ENCODE assay signal across 9 cellular contexts in genomic region chr1:234125283-234125682, GRCh38.
A peak's percentile ranks its signal among the peaks of the same experiment; 100 is the strongest.
DNase-seq lines count a peak whose midpoint lies in the region; ATAC-seq and TF ChIP-seq lines count a peak whose summit lies in the region.
"Had no signal": no experiment of that assay in that cellular context is flagged by ENCODE, and none has a peak within 500 bp of the region (broad histone marks: within the 10 kb centered on the region; RNA-seq: fewer than 3 reads in every experiment).

No MANE protein-coding gene starts in this region.

- TF ChIP-seq CTCF in 22Rv1 (IDR thresholded peaks at IDR 0.05): peak; percentile 72
- TF ChIP-seq CTCF in neural progenitor cell (IDR thresholded peaks at IDR 0.05): peak; percentile 70
- no peak for TF ChIP-seq CTCF in prostate gland (IDR thresholded peaks at IDR 0.05)
- TF ChIP-seq CTCF in smooth muscle cell (IDR thresholded peaks at IDR 0.05; ENCODE audit: borderline replicate concordance, insufficient read depth, poor library complexity, severe bottlenecking): no peak

- H3F3A ChIP-seq in neural progenitor cell (ENCODE audit: low read depth) (no peaks in the 10 kb centered on the region), smooth muscle cell (ENCODE audit: low read depth) (no peaks in the 10 kb centered on the region)

- no peak overlapping the region for H3K4me2 ChIP-seq in neural progenitor cell
- H3K4me2 ChIP-seq in smooth muscle cell: no peak overlapping the region

- DNase-seq in NCI-H526 treated with DMSO at 0.1 percent for 48 hours (lab: John Stamatoyannopoulos, UW) (peak; percentile 31), neural progenitor cell (ENCODE audit: low spot score) (peak; percentile 88), prostate gland (ENCODE audit: low spot score) (no peak), smooth muscle cell (lab: John Stamatoyannopoulos, UW; ENCODE audit: unreplicated experiment) (no peak), activated gamma-delta T cell treated with Interleukin-2 at 50 U/mL for 16 hours (no peak)
- DNase-seq in activated naive CD8-positive, alpha-beta T cell treated with anti-CD3 and anti-CD28 coated beads, Interleukin-2, amount 10 ng/mL, durations not matched to agents 7 days and 5 days: peak; percentile 53
- DNase-seq: natural killer cell had no signal

- H3K4me3 Mint-ChIP-seq in activated naive CD8-positive, alpha-beta T cell treated with anti-CD3 and anti-CD28 coated beads, Interleukin-2, amount 10 ng/mL, durations not matched to agents 7 days and 5 days: no peak overlapping the region
- no peak overlapping the region for H3K4me3 Mint-ChIP-seq in neural progenitor cell
- H3K4me3 Mint-ChIP-seq: natural killer cell had no signal

- H3K27me3 ChIP-seq in neural progenitor cell (peaks cover 26% of the 10 kb centered on the region), prostate gland (replicated peaks; ENCODE audit: insufficient read depth) (no peaks in the 10 kb centered on the region), smooth muscle cell (ENCODE audit: low read depth) (peaks cover 46% of the 10 kb centered on the region)

- H2AFZ ChIP-seq in neural progenitor cell (replicated peaks) (no peak overlapping the region), smooth muscle cell (ENCODE audit: low read depth) (no peak overlapping the region)

- H3K4me1 Mint-ChIP-seq in activated naive CD8-positive, alpha-beta T cell treated with anti-CD3 and anti-CD28 coated beads, Interleukin-2, amount 10 ng/mL, durations not matched to agents 7 days and 5 days: peaks cover 3% of the 10 kb centered on the region
- peaks cover 11% of the 10 kb centered on the region for H3K4me1 Mint-ChIP-seq in neural progenitor cell
- H3K4me1 Mint-ChIP-seq: natural killer cell had no signal

- H3K9me3 Mint-ChIP-seq in activated naive CD8-positive, alpha-beta T cell treated with anti-CD3 and anti-CD28 coated beads, Interleukin-2, amount 10 ng/mL, durations not matched to agents 7 days and 5 days: peaks cover 2% of the 10 kb centered on the region
- H3K9me3 Mint-ChIP-seq in neural progenitor cell: no peaks in the 10 kb centered on the region

- H3K36me3 Mint-ChIP-seq in activated naive CD8-positive, alpha-beta T cell treated with anti-CD3 and anti-CD28 coated beads, Interleukin-2, amount 10 ng/mL, durations not matched to agents 7 days and 5 days: no peaks in the 10 kb centered on the region
- H3K36me3 Mint-ChIP-seq in neural progenitor cell: no peaks in the 10 kb centered on the region
- H3K36me3 Mint-ChIP-seq: natural killer cell had no signal

- H3K9me3 ChIP-seq in neural progenitor cell (ENCODE audit: low read depth): no peaks in the 10 kb centered on the region
- H3K9me3 ChIP-seq in prostate gland: no peaks in the 10 kb centered on the region
- no peaks in the 10 kb centered on the region for H3K9me3 ChIP-seq in smooth muscle cell (replicated peaks; ENCODE audit: low read depth)

- intact Hi-C loops in prostate gland (cut with DNase I): no loop called here

- no peaks in the 10 kb centered on the region for H3K4me1 ChIP-seq in neural progenitor cell
- no peaks in the 10 kb centered on the region for H3K4me1 ChIP-seq in prostate gland (replicated peaks)
- H3K4me1 ChIP-seq in smooth muscle cell (ENCODE audit: low read depth): no peaks in the 10 kb centered on the region

- H3K79me2 ChIP-seq in neural progenitor cell (ENCODE audit: low read depth) (no peaks in the 10 kb centered on the region), smooth muscle cell (ENCODE audit: low read depth) (no peaks in the 10 kb centered on the region)

- H3K27ac ChIP-seq in 22Rv1 (no peak overlapping the region), neural progenitor cell (no peak overlapping the region), prostate gland (no peak overlapping the region), smooth muscle cell (ENCODE audit: low read depth) (no peak overlapping the region)

- TF ChIP-seq POLR2A in prostate gland (IDR thresholded peaks at IDR 0.05): no peak

- POLR2A ChIA-PET in activated naive CD8-positive, alpha-beta T cell treated with anti-CD3 and anti-CD28 coated beads, Interleukin-2, amount 10 ng/mL, durations not matched to agents 7 days and 5 days (lab: Charles Lee): no interaction called here

- 10% methylated on average over 11 of the region's 11 CpGs for WGBS in prostate gland
- 20% methylated on average over 11 of the region's 11 CpGs for WGBS in smooth muscle cell (ENCODE audit: low lambda C conversion rate)

- H3K36me3 ChIP-seq in neural progenitor cell (no peaks in the 10 kb centered on the region), prostate gland (no peaks in the 10 kb centered on the region), smooth muscle cell (ENCODE audit: low read depth) (no peaks in the 10 kb centered on the region)

- H3K9ac ChIP-seq in neural progenitor cell (no peak overlapping the region), smooth muscle cell (ENCODE audit: low read depth) (no peak overlapping the region)

- H3K4me3 ChIP-seq in neural progenitor cell (no peak overlapping the region), prostate gland (no peak overlapping the region), smooth muscle cell (no peak overlapping the region)

- H3K27me3 Mint-ChIP-seq in activated naive CD8-positive, alpha-beta T cell treated with anti-CD3 and anti-CD28 coated beads, Interleukin-2, amount 10 ng/mL, durations not matched to agents 7 days and 5 days: peaks cover 35% of the 10 kb centered on the region
- peaks cover 4% of the 10 kb centered on the region for H3K27me3 Mint-ChIP-seq in neural progenitor cell (ENCODE audit: insufficient read depth, low read depth)

- H4K20me1 ChIP-seq in neural progenitor cell (ENCODE audit: low read depth): no peaks in the 10 kb centered on the region
- H4K20me1 ChIP-seq in smooth muscle cell (ENCODE audit: low read depth): no peaks in the 10 kb centered on the region

- ATAC-seq in GM18868 (IDR thresholded peaks at IDR 0.05; ENCODE audit: unreplicated experiment): peak; percentile 84
- peak; percentile 74 for ATAC-seq in activated naive CD8-positive, alpha-beta T cell treated with anti-CD3 and anti-CD28 coated beads, Interleukin-2, amount 10 ng/mL, durations not matched to agents 7 days and 5 days (ENCODE audit: low read depth)

- H3K27ac Mint-ChIP-seq in activated naive CD8-positive, alpha-beta T cell treated with anti-CD3 and anti-CD28 coated beads, Interleukin-2, amount 10 ng/mL, durations not matched to agents 7 days and 5 days: no peak overlapping the region
- H3K27ac Mint-ChIP-seq in neural progenitor cell: no peak overlapping the region
- H3K27ac Mint-ChIP-seq: natural killer cell had no signal

Comparison
In these comparisons a context has a peak if more than half of its experiments do, and no peak if none do; other contexts are left out.
1. CTCF ChIP-seq: peak in 22Rv1 (single experiment) and neural progenitor cell (single experiment); none in prostate gland (0 of 4) and smooth muscle cell (single experiment).
2. DNase-seq: peak in NCI-H526 treated with DMSO at 0.1 percent for 48 hours (single experiment), activated naive CD8-positive, alpha-beta T cell treated with anti-CD3 and anti-CD28 coated beads, Interleukin-2, amount 10 ng/mL, durations not matched to agents 7 days and 5 days (single experiment) and neural progenitor cell (single experiment); none in prostate gland (single experiment), smooth muscle cell (single experiment) and activated gamma-delta T cell treated with Interleukin-2 at 50 U/mL for 16 hours (single experiment).